ENCODE assay signal across 21 cellular contexts in the genomic region with DNA sequence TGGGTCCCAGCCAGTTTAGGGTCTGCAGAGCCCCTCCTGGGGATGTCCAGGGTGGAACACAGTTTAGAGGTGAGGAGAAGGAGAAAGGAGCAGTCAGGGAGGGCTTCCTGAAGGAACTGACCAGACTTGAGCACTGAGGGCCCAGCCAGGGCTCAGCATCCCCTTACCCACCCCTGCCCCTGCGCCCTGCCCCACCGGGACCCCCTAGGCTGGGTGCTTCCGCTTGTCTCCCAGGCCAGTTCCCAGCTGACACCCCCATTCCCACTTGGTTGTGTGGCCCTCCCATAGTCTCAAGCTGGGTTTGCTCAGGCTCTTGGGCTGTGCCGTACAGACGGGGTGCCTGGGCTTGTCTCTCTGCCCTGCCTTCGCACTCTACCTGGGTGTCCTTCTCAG. TPM values are rescaled to one million over a fixed set of nuclear protein-coding genes. Genes with fewer than 3 reads are reported as not detected.
DNase-seq lines count a peak whose midpoint lies in the region; ATAC-seq, FAIRE-seq and TF ChIP-seq lines count a peak whose summit lies in the region.
"Had no signal": no experiment of that assay in that cellular context is flagged by ENCODE, and none has a peak within 500 bp of the region (broad histone marks: within the 10 kb centered on the region; RNA-seq: fewer than 3 reads in every experiment).

No MANE protein-coding gene starts in this region.

- H3K79me2 ChIP-seq in HepG2 (ENCODE audit: insufficient read depth, low read length), result no peaks in the 10 kb centered on the region

- H3K4me3 ChIP-seq in right lobe of liver, result no peak overlapping the region
- no peak overlapping the region for H3K4me3 ChIP-seq in HepG2 (replicated peaks in 1 of 3; ENCODE audit: insufficient read depth in 1 of 3, low read depth in 2 of 3, low read length in 3 of 3)
- H3K4me3 ChIP-seq in esophagus (ENCODE audit: low read depth in 1 of 2, low read length in 2 of 2), result no peak overlapping the region
- no peak overlapping the region for H3K4me3 ChIP-seq in mesenchymal stem cell (ENCODE audit: insufficient read depth in 1 of 2, low read depth in 1 of 2, low read length in 2 of 2)
- peak overlapping the region; percentile 1 for H3K4me3 ChIP-seq in suprapubic skin

- H3K9ac ChIP-seq in HepG2 (ENCODE audit: insufficient read depth, low read depth, low read length), result no peak overlapping the region
- no peak overlapping the region for H3K9ac ChIP-seq in mesenchymal stem cell (ENCODE audit: low read length)
- H3K9ac ChIP-seq: KMS-11 had no signal

- H3K4me2 ChIP-seq in HepG2 (ENCODE audit: low read depth, low read length) (no peak overlapping the region), mesenchymal stem cell (ENCODE audit: low read length, poor library complexity, severe bottlenecking) (no peak overlapping the region)
- H3K4me2 ChIP-seq: KMS-11 had no signal

- TF ChIP-seq CTCF in right lobe of liver (IDR thresholded peaks at IDR 0.05) (no peak), HepG2 (CRISPR knock-in tag; IDR thresholded peaks at IDR 0.05) (no peak), suprapubic skin (IDR thresholded peaks at IDR 0.05) (no peak)

- in situ Hi-C loops in HepG2 (cut with HindIII; ENCODE audit: extremely low pct_ligation_motif_present, low pct_unique_long_range_greater_than_20kb), result no loop called here

- H3K9me3 ChIP-seq in right lobe of liver, result no peaks in the 10 kb centered on the region
- no peaks in the 10 kb centered on the region for H3K9me3 ChIP-seq in HepG2 (ENCODE audit: low read length)
- no peaks in the 10 kb centered on the region for H3K9me3 ChIP-seq in esophagus (ENCODE audit: control insufficient read depth in 2 of 2, insufficient read depth in 1 of 2, low read depth in 1 of 2, low read length in 1 of 2)
- H3K9me3 ChIP-seq in mesenchymal stem cell (ENCODE audit: control insufficient read depth, low read length), result no peaks in the 10 kb centered on the region
- H3K9me3 ChIP-seq in suprapubic skin, result no peaks in the 10 kb centered on the region

- no peak for TF ChIP-seq RAD21 in HepG2 (CRISPR knock-in tag; IDR thresholded peaks at IDR 0.05)

- CTCF ChIA-PET in HepG2 (lab: Yijun Ruan, JAX; ENCODE audit: low intra/inter-chr PET ratio, low total read pairs), result no interaction called here

- DNase-seq in right lobe of liver, result peak in 2 of 3 donors; percentile 31
- no peak for DNase-seq in HepG2 (ENCODE audit: low spot score)
- DNase-seq in mesenchymal stem cell, result no peak
- DNase-seq in suprapubic skin (ENCODE audit: low spot score in 2 of 2), result peak; percentile 54 to 59
- no peak for DNase-seq in HuH-7 (ENCODE audit: low spot score)
- no peak for DNase-seq in NCI-H2171 (lab: John Stamatoyannopoulos, UW)
- DNase-seq: COR-L47, GF-D8, NCI-H1436 treated with DMSO at 0.1 percent for 48 hours, NCI-H2029 treated with DMSO at 0.1 percent for 48 hours, NCI-H510A treated with DMSO at 0.1 percent for 48 hours, NCI-H82, PC-3 had no signal

- 90% methylated on average over 2 of the region's 6 CpGs for WGBS in right lobe of liver (ENCODE audit: insufficient coverage, low coverage, low lambda C conversion rate, missing lambda C conversion rate)
- whole genome bisulfite sequencing in HepG2 (ENCODE audit: low lambda C conversion rate), result no CpG with 5 or more reads among the region's 6 CpGs
- WGBS in esophagus, 2 donors, result 60 to 65% methylated on average over 5 to 6 of the region's 6 CpGs
- WGBS in mesenchymal stem cell, result 89% methylated on average over 6 of the region's 6 CpGs
- no CpG with 5 or more reads among the region's 6 CpGs for WGBS in suprapubic skin

- no peak overlapping the region for H3K23ac ChIP-seq in mesenchymal stem cell (ENCODE audit: low read length in 2 of 2)

- H3K27me3 ChIP-seq in right lobe of liver (no peaks in the 10 kb centered on the region), HepG2 (ENCODE audit: control insufficient read depth in 1 of 2, insufficient read depth in 2 of 2, low read length in 2 of 2) (peaks cover 5 to 25% of the 10 kb centered on the region in 2 experiments), esophagus (ENCODE audit: control insufficient read depth in 1 of 2, insufficient read depth in 2 of 2, low read length in 2 of 2) (no peaks in the 10 kb centered on the region), mesenchymal stem cell (ENCODE audit: control insufficient read depth in 1 of 2, insufficient read depth in 1 of 2, low read length in 2 of 2) (peaks cover 21 to 36% of the 10 kb centered on the region in 2 experiments), suprapubic skin (peaks cover 28% of the 10 kb centered on the region)

- no peak overlapping the region for H3K27ac ChIP-seq in right lobe of liver
- H3K27ac ChIP-seq in HepG2 (ENCODE audit: extremely low read length, insufficient read depth, low read length), result no peak overlapping the region
- peak overlapping the region; percentile 66 to 86 for H3K27ac ChIP-seq in esophagus (ENCODE audit: low read depth in 2 of 2, low read length in 1 of 2)
- H3K27ac ChIP-seq in mesenchymal stem cell (ENCODE audit: low read length, poor library complexity, severe bottlenecking), result no peak overlapping the region
- H3K27ac ChIP-seq in suprapubic skin, result peak overlapping the region; percentile 95
- H3K27ac ChIP-seq: KMS-11 had no signal

- no peak overlapping the region for H3K4ac ChIP-seq in mesenchymal stem cell (ENCODE audit: low read depth in 1 of 2, low read length in 2 of 2)

- no peak overlapping the region for H2AK5ac ChIP-seq in mesenchymal stem cell (ENCODE audit: low read length, severe bottlenecking)

- H2BK5ac ChIP-seq in mesenchymal stem cell (ENCODE audit: low read depth, low read length, poor library complexity, severe bottlenecking), result no peak overlapping the region

- H2AFZ ChIP-seq in HepG2 (ENCODE audit: low read length) (no peak overlapping the region), mesenchymal stem cell (ENCODE audit: low read depth, low read length) (no peak overlapping the region)

- POLR2A ChIA-PET in HepG2 (lab: Yijun Ruan, JAX), result no interaction called here

- no peak for FAIRE-seq in HepG2 (lab: Jason Lieb, UNC)
- FAIRE-seq: GM12891, GM18507 had no signal

- no peak overlapping the region for H2BK15ac ChIP-seq in mesenchymal stem cell (ENCODE audit: low read depth, poor library complexity, severe bottlenecking)

- H3K14ac ChIP-seq in mesenchymal stem cell (ENCODE audit: low read length in 2 of 2), result no peak overlapping the region

- no peak overlapping the region for H4K8ac ChIP-seq in mesenchymal stem cell (ENCODE audit: low read length)

- intact Hi-C loops in right lobe of liver (cut with DNase I), result no loop called here
- intact Hi-C loops in HepG2 (cut with micrococcal nuclease; ENCODE audit: unreplicated experiment), result no loop called here

- no peak overlapping the region for H2BK120ac ChIP-seq in mesenchymal stem cell (ENCODE audit: low read depth, low read length)

- no peaks in the 10 kb centered on the region for H4K20me1 ChIP-seq in HepG2 (ENCODE audit: insufficient read depth, low read length)

- TF ChIP-seq EP300 in HepG2 (IDR thresholded peaks at IDR 0.05; ENCODE audit: low read depth in 2 of 2, low read length in 2 of 2) (no peak), HepG2 (CRISPR knock-in tag; IDR thresholded peaks at IDR 0.05; ENCODE audit: borderline replicate concordance) (no peak), suprapubic skin (IDR thresholded peaks at IDR 0.05) (no peak)

- BruUV-seq in HepG2 (replicated peaks; lab: Mats Ljungman, UMichigan), result no TSS peak

- no peaks in the 10 kb centered on the region for H3K79me1 ChIP-seq in mesenchymal stem cell (replicated peaks; ENCODE audit: low read length, poor library complexity, severe bottlenecking)

- peak overlapping the region; percentile 18 for H4K91ac ChIP-seq in mesenchymal stem cell (ENCODE audit: low read length)

- ATAC-seq in right lobe of liver (no peak), HepG2 (no peak), HG03196 (IDR thresholded peaks at IDR 0.05; ENCODE audit: unreplicated experiment) (no peak)
- ATAC-seq: PC-3 had no signal

- H3K36me3 ChIP-seq in right lobe of liver (no peaks in the 10 kb centered on the region), HepG2 (replicated peaks in 1 of 2; ENCODE audit: control insufficient read depth in 1 of 2, insufficient read depth in 2 of 2, low read length in 2 of 2) (no peaks in the 10 kb centered on the region), esophagus (ENCODE audit: control insufficient read depth in 2 of 2, insufficient read depth in 2 of 2, low read length in 1 of 2) (no peaks in the 10 kb centered on the region), mesenchymal stem cell (ENCODE audit: control insufficient read depth in 1 of 2, insufficient read depth in 2 of 2, low read depth in 1 of 2, low read length in 2 of 2) (no peaks in the 10 kb centered on the region), suprapubic skin (no peaks in the 10 kb centered on the region)

- H3K4me1 ChIP-seq in right lobe of liver (peaks cover 0 to 6% (median 0%) of the 10 kb centered on the region in 4 donors), HepG2 (ENCODE audit: insufficient read depth, low read length) (no peaks in the 10 kb centered on the region), esophagus (ENCODE audit: control insufficient read depth in 2 of 2, insufficient read depth in 2 of 2, low read length in 1 of 2) (peaks cover 2 to 54% of the 10 kb centered on the region in 2 donors), mesenchymal stem cell (ENCODE audit: control insufficient read depth, insufficient read depth, low read depth, low read length) (peaks cover 6% of the 10 kb centered on the region), suprapubic skin (peaks cover 70% of the 10 kb centered on the region)

- no peak overlapping the region for H3K18ac ChIP-seq in mesenchymal stem cell (ENCODE audit: low read depth in 1 of 2, low read length in 2 of 2)

- no peak overlapping the region for H2BK12ac ChIP-seq in mesenchymal stem cell (ENCODE audit: low read length in 2 of 2)

- TF ChIP-seq POLR2A in right lobe of liver (IDR thresholded peaks at IDR 0.05), result no peak
- TF ChIP-seq POLR2A in HepG2 (IDR thresholded peaks at IDR 0.05; ENCODE audit: insufficient read depth in 1 of 2, low read depth in 2 of 2, low read length in 2 of 2), result no peak
- no peak for TF ChIP-seq POLR2A in suprapubic skin (IDR thresholded peaks at IDR 0.05)

RNA-seq across cellular contexts. Expression of a gene that starts 26.3 kb away (rescaled TPM):
- total RNA-seq in right lobe of liver (1 to 10 TPM in 4 of 6 experiments, under 1 TPM in 2; 0.79 to 1.5 (median 1.1) TPM), HepG2 (2016; rRNA removed; fragmentation: Illumina TruSeq; extraction: Trizol) (not detected in 2 replicates), suprapubic skin (1 to 10 TPM; 2.1 to 6.1 (median 4.6) TPM)
- not detected in 2 replicates for total RNA-seq in HepG2 (2016; cell fraction: cytosol; rRNA removed; fragmentation: Illumina TruSeq; extraction: Trizol; ENCODE audit: low read depth)
- total RNA-seq in HepG2 (2016; cell fraction: insoluble cytoplasmic fraction; rRNA removed; fragmentation: Illumina TruSeq; extraction: Trizol), result not detected in 2 replicates
- not detected in 2 replicates for total RNA-seq in HepG2 (2016; cell fraction: membrane; rRNA removed; fragmentation: Illumina TruSeq; extraction: Trizol)
- not detected in 2 replicates for total RNA-seq in HepG2 (2016; cell fraction: nucleus; rRNA removed; fragmentation: Illumina TruSeq; extraction: Trizol)
- polyA plus RNA-seq in HepG2 (2011; rRNA removed) (not detected in 2 replicates), esophagus (1 to 10 TPM in 1 of 2 donors, under 1 TPM in 1; 0.73 to 1.8 TPM)
- polyA plus RNA-seq in HepG2 (2011; cell fraction: cytosol; rRNA removed), result not detected in 2 replicates
- polyA plus RNA-seq in HepG2 (2011; cell fraction: nucleus; rRNA removed), result not detected in 2 replicates
- polyA plus RNA-seq in HepG2 (2012), result not detected in 2 replicates
- polyA plus RNA-seq in HepG2 (2016; cell fraction: cytosol; fragmentation: Illumina TruSeq; extraction: Trizol; ENCODE audit: low read depth), result not detected in 2 replicates
- not detected in 2 replicates for polyA plus RNA-seq in HepG2 (2016; cell fraction: insoluble cytoplasmic fraction; fragmentation: Illumina TruSeq; extraction: Trizol; ENCODE audit: low read depth)
- polyA plus RNA-seq in HepG2 (2016; cell fraction: membrane; fragmentation: Illumina TruSeq; extraction: Trizol; ENCODE audit: low read depth), result not detected in 2 replicates
- not detected in 2 replicates for polyA plus RNA-seq in HepG2 (2016; cell fraction: nucleus; fragmentation: Illumina TruSeq; extraction: Trizol; ENCODE audit: insufficient read depth, low read depth)
- polyA minus RNA-seq in HepG2 (2011; rRNA and poly(A)+ RNA removed; ENCODE audit: low replicate concordance), result 0.02 and 12.4 TPM in 2 replicates
- polyA minus RNA-seq in HepG2 (2011; cell fraction: cytosol; rRNA and poly(A)+ RNA removed), result 0.18 and 0.30 TPM in 2 replicates
- 0.13 TPM in 1 of 2 replicates, not detected in the other for polyA minus RNA-seq in HepG2 (2011; cell fraction: nucleus; rRNA and poly(A)+ RNA removed)
- 1.7 TPM for polyA plus RNA-seq in mesenchymal stem cell (2013, experiment 1 of 2)
- polyA plus RNA-seq in mesenchymal stem cell (2013, experiment 2 of 2), result 1.7 TPM
- total RNA-seq: M059J had no signal

RNA-seq across cellular contexts. Expression of a gene that starts 26.6 kb away (rescaled TPM):
- 100 to 1,000 TPM in 3 of 6 experiments, 10 to 100 TPM in 3; 37.3 to 232 (median 110) TPM for total RNA-seq in right lobe of liver
- total RNA-seq in HepG2 (2016; rRNA removed; fragmentation: Illumina TruSeq; extraction: Trizol), result not detected in 2 replicates
- total RNA-seq in HepG2 (2016; cell fraction: cytosol; rRNA removed; fragmentation: Illumina TruSeq; extraction: Trizol; ENCODE audit: low read depth), result not detected in 2 replicates
- total RNA-seq in HepG2 (2016; cell fraction: insoluble cytoplasmic fraction; rRNA removed; fragmentation: Illumina TruSeq; extraction: Trizol), result not detected in 2 replicates
- not detected in 2 replicates for total RNA-seq in HepG2 (2016; cell fraction: membrane; rRNA removed; fragmentation: Illumina TruSeq; extraction: Trizol)
- not detected in 2 replicates for total RNA-seq in HepG2 (2016; cell fraction: nucleus; rRNA removed; fragmentation: Illumina TruSeq; extraction: Trizol)
- not detected in 2 replicates for polyA plus RNA-seq in HepG2 (2011; rRNA removed)
- polyA plus RNA-seq in HepG2 (2011; cell fraction: cytosol; rRNA removed), result not detected in 2 replicates
- polyA plus RNA-seq in HepG2 (2011; cell fraction: nucleus; rRNA removed), result not detected in 2 replicates
- polyA plus RNA-seq in HepG2 (2012), result not detected in 2 replicates
- polyA plus RNA-seq in HepG2 (2016; cell fraction: cytosol; fragmentation: Illumina TruSeq; extraction: Trizol; ENCODE audit: low read depth), result not detected in 2 replicates
- polyA plus RNA-seq in HepG2 (2016; cell fraction: insoluble cytoplasmic fraction; fragmentation: Illumina TruSeq; extraction: Trizol; ENCODE audit: low read depth), result not detected in 2 replicates
- not detected in 2 replicates for polyA plus RNA-seq in HepG2 (2016; cell fraction: membrane; fragmentation: Illumina TruSeq; extraction: Trizol; ENCODE audit: low read depth)
- polyA plus RNA-seq in HepG2 (2016; cell fraction: nucleus; fragmentation: Illumina TruSeq; extraction: Trizol; ENCODE audit: insufficient read depth, low read depth), result not detected in 2 replicates
- polyA minus RNA-seq in HepG2 (2011; rRNA and poly(A)+ RNA removed; ENCODE audit: low replicate concordance), result 0.37 TPM in 1 of 2 replicates, not detected in the other
- not detected in 2 replicates for polyA minus RNA-seq in HepG2 (2011; cell fraction: cytosol; rRNA and poly(A)+ RNA removed)
- not detected in 2 replicates for polyA minus RNA-seq in HepG2 (2011; cell fraction: nucleus; rRNA and poly(A)+ RNA removed)
- polyA plus RNA-seq in esophagus, result 10 to 100 TPM; 50.4 to 86.4 TPM
- polyA plus RNA-seq in mesenchymal stem cell (2013, experiment 1 of 2), result not detected
- not detected for polyA plus RNA-seq in mesenchymal stem cell (2013, experiment 2 of 2)
- total RNA-seq in suprapubic skin, result 10 to 100 TPM; 26.0 to 38.5 (median 28.2) TPM
- total RNA-seq: Daoy, H4, M059J had no signal

Comparison
In these comparisons a context has a peak if more than half of its experiments do, and no peak if none do; other contexts are left out.
1. DNase-seq: peak in right lobe of liver (2 of 3) and suprapubic skin (2 of 2); none in HepG2 (single experiment), mesenchymal stem cell (single experiment), HuH-7 (single experiment) and NCI-H2171 (single experiment).
2. RNA of a gene that starts 26.6 kb away (total RNA-seq): 37.3 to 232 TPM in right lobe of liver and 26.0 to 38.5 TPM in suprapubic skin; not detected in HepG2; every median in the first group is over 10 times any median in the second.
3. H3K27ac ChIP-seq: peak in esophagus (2 of 2) and suprapubic skin (single experiment); none in right lobe of liver (0 of 3), HepG2 (single experiment) and mesenchymal stem cell (single experiment).